18 cellular contexts compared by ENCODE assay signal in the genomic region with DNA sequence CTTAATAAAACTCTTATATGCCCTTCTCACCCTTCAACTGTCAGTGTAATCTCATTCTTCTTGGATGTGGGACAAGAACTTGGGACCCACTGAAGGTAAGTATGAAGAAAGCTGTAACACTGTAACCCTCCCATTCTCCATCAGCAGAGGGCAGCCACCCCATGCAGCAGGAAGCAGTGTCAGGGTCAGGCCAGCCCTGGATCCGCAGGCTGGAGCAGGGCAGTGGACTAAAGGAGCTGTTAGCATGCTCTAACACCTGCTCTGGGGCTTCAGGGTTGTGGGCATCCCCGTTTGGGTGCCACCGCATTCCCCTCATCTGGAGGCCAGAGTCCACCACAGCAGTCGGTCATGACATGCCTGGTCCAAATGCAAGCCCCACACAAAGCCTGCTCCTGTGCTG.
DNase-seq lines count a peak whose midpoint lies in the region; ATAC-seq, FAIRE-seq and TF ChIP-seq lines count a peak whose summit lies in the region.
"Had no signal": no experiment of that assay in that cellular context is flagged by ENCODE, and none has a peak within 500 bp of the region (broad histone marks: within the 10 kb centered on the region; RNA-seq: fewer than 3 reads in every experiment).

No MANE protein-coding gene starts in this region.

- H2AFZ ChIP-seq in HepG2 (ENCODE audit: low read length) = no peak overlapping the region

- no peak for TF ChIP-seq CTCF in NB4 (IDR thresholded peaks at IDR 0.05; ENCODE audit: low read depth, low read length)
- peak; percentile 13 for TF ChIP-seq CTCF in progenitor cell of endocrine pancreas (IDR thresholded peaks at IDR 0.05; ENCODE audit: unreplicated experiment)
- no peak for TF ChIP-seq CTCF in HepG2 (CRISPR knock-in tag; IDR thresholded peaks at IDR 0.05)

- H3K4me2 ChIP-seq in HepG2 (ENCODE audit: low read depth, low read length) = no peak overlapping the region

- peaks cover 15% of the 10 kb centered on the region for H3K9me3 Mint-ChIP-seq in activated CD4-positive, alpha-beta memory T cell treated with anti-CD3 and anti-CD28 coated beads for 36 hours
- H3K9me3 Mint-ChIP-seq in activated CD4-positive, alpha-beta memory T cell treated with anti-CD3 and anti-CD28 coated beads, Interleukin-2, amount 10 ng/mL, durations not matched to agents 7 days and 5 days = peaks cover 18% of the 10 kb centered on the region
- H3K9me3 Mint-ChIP-seq in progenitor cell of endocrine pancreas (ENCODE audit: low read depth) = no peaks in the 10 kb centered on the region

- no peak for ATAC-seq in HepG2

- H3K27me3 Mint-ChIP-seq in activated CD4-positive, alpha-beta memory T cell treated with anti-CD3 and anti-CD28 coated beads for 36 hours = no peaks in the 10 kb centered on the region
- H3K27me3 Mint-ChIP-seq in activated CD4-positive, alpha-beta memory T cell treated with anti-CD3 and anti-CD28 coated beads, Interleukin-2, amount 10 ng/mL, durations not matched to agents 7 days and 5 days = peaks cover 3% of the 10 kb centered on the region
- H3K27me3 Mint-ChIP-seq in progenitor cell of endocrine pancreas = peaks cover 17% of the 10 kb centered on the region

- H3K4me3 ChIP-seq in NB4 (ENCODE audit: low read depth, low read length) = no peak overlapping the region
- no peak overlapping the region for H3K4me3 ChIP-seq in HepG2 (replicated peaks in 1 of 3; ENCODE audit: insufficient read depth in 1 of 3, low read depth in 2 of 3, low read length in 3 of 3)
- H3K4me3 ChIP-seq: SJSA1 had no signal

- DNase-seq in activated CD4-positive, alpha-beta memory T cell treated with anti-CD3 and anti-CD28 coated beads for 36 hours = peak; percentile 7
- DNase-seq in activated CD4-positive, alpha-beta memory T cell treated with anti-CD3 and anti-CD28 coated beads, Interleukin-2, amount 10 ng/mL, durations not matched to agents 7 days and 5 days = no peak
- peak; percentile 23 for DNase-seq in NB4 (ENCODE audit: low read depth)
- DNase-seq in islet precursor cell = peak; percentile 78
- DNase-seq in progenitor cell of endocrine pancreas (ENCODE audit: low spot score, unreplicated experiment) = no peak
- DNase-seq in HepG2 (ENCODE audit: low spot score) = no peak
- no peak for DNase-seq in HT-29 (ENCODE audit: low spot score)
- no peak for DNase-seq in NCI-H2227 treated with DMSO at 0.1 percent for 48 hours (lab: John Stamatoyannopoulos, UW)
- DNase-seq: 8988T, GOT3, KBM-7, NCI-H1092, NCI-H146, NCI-H2081, NCI-H510A treated with DMSO at 0.1 percent for 48 hours had no signal

- H3K27ac ChIP-seq in HepG2 (ENCODE audit: extremely low read length, insufficient read depth, low read length) = no peak overlapping the region
- H3K27ac ChIP-seq: BLaER1 treated with 17β-estradiol and CSF1 and Interleukin-3, amounts not matched to agents 10 nM and 100 nM; HL-60; SJSA1 had no signal

- 0% methylated on average over 1 of the region's 4 CpGs for WGBS in HepG2 (ENCODE audit: low lambda C conversion rate)

- no peak overlapping the region for H3K9ac ChIP-seq in HepG2 (ENCODE audit: insufficient read depth, low read depth, low read length)
- H3K9ac ChIP-seq: BLaER1 treated with 17β-estradiol and CSF1 and Interleukin-3, amounts not matched to agents 10 nM and 100 nM had no signal

- no peaks in the 10 kb centered on the region for H4K20me1 ChIP-seq in HepG2 (ENCODE audit: insufficient read depth, low read length)
- H4K20me1 ChIP-seq: BLaER1 treated with 17β-estradiol and CSF1 and Interleukin-3, amounts not matched to agents 10 nM and 100 nM had no signal

- peaks cover 11% of the 10 kb centered on the region for H3K4me1 Mint-ChIP-seq in activated CD4-positive, alpha-beta memory T cell treated with anti-CD3 and anti-CD28 coated beads for 36 hours (ENCODE audit: low read depth)
- peaks cover 3% of the 10 kb centered on the region for H3K4me1 Mint-ChIP-seq in activated CD4-positive, alpha-beta memory T cell treated with anti-CD3 and anti-CD28 coated beads, Interleukin-2, amount 10 ng/mL, durations not matched to agents 7 days and 5 days
- H3K4me1 Mint-ChIP-seq in progenitor cell of endocrine pancreas (ENCODE audit: low read depth) = no peaks in the 10 kb centered on the region

- TF ChIP-seq EP300 in HepG2 (IDR thresholded peaks at IDR 0.05; ENCODE audit: low read depth in 2 of 2, low read length in 2 of 2) (no peak), HepG2 (CRISPR knock-in tag; IDR thresholded peaks at IDR 0.05; ENCODE audit: borderline replicate concordance) (no peak)

- H3K79me2 ChIP-seq in HepG2 (ENCODE audit: insufficient read depth, low read length) = no peaks in the 10 kb centered on the region

- intact Hi-C loops in activated CD4-positive, alpha-beta memory T cell treated with anti-CD3 and anti-CD28 coated beads for 36 hours (cut with micrococcal nuclease) = no loop called here
- intact Hi-C loops in HepG2 (cut with micrococcal nuclease; ENCODE audit: unreplicated experiment) = no loop called here

- no peaks in the 10 kb centered on the region for H3K36me3 Mint-ChIP-seq in activated CD4-positive, alpha-beta memory T cell treated with anti-CD3 and anti-CD28 coated beads for 36 hours
- H3K36me3 Mint-ChIP-seq in activated CD4-positive, alpha-beta memory T cell treated with anti-CD3 and anti-CD28 coated beads, Interleukin-2, amount 10 ng/mL, durations not matched to agents 7 days and 5 days (ENCODE audit: low read depth) = peaks cover 15% of the 10 kb centered on the region
- H3K36me3 Mint-ChIP-seq in progenitor cell of endocrine pancreas (ENCODE audit: insufficient read depth) = no peaks in the 10 kb centered on the region

- BruUV-seq in HepG2 (replicated peaks; lab: Mats Ljungman, UMichigan) = no TSS peak

- H3K4me1 ChIP-seq in HepG2 (ENCODE audit: insufficient read depth, low read length) = no peaks in the 10 kb centered on the region
- H3K4me1 ChIP-seq: SJSA1 had no signal

- CTCF ChIA-PET in activated CD4-positive, alpha-beta memory T cell treated with anti-CD3 and anti-CD28 coated beads for 36 hours (lab: Charles Lee) = no interaction called here
- CTCF ChIA-PET in activated CD4-positive, alpha-beta memory T cell treated with anti-CD3 and anti-CD28 coated beads, Interleukin-2, amount 10 ng/mL, durations not matched to agents 7 days and 5 days (lab: Charles Lee) = no interaction called here
- CTCF ChIA-PET in HepG2 (lab: Yijun Ruan, JAX; ENCODE audit: low intra/inter-chr PET ratio, low total read pairs) = no interaction called here

- no peaks in the 10 kb centered on the region for H3K36me3 ChIP-seq in HepG2 (replicated peaks in 1 of 2; ENCODE audit: control insufficient read depth in 1 of 2, insufficient read depth in 2 of 2, low read length in 2 of 2)
- H3K36me3 ChIP-seq: SJSA1 had no signal

- in situ Hi-C loops in HepG2 (cut with HindIII; ENCODE audit: extremely low pct_ligation_motif_present, low pct_unique_long_range_greater_than_20kb) = no loop called here

- no peak for TF ChIP-seq RAD21 in HepG2 (CRISPR knock-in tag; IDR thresholded peaks at IDR 0.05)

- no peak for TF ChIP-seq POLR2A in NB4 (IDR thresholded peaks at IDR 0.05; ENCODE audit: extremely low read depth, insufficient read length)
- no peak for TF ChIP-seq POLR2A in HepG2 (IDR thresholded peaks at IDR 0.05; ENCODE audit: insufficient read depth in 1 of 2, low read depth in 2 of 2, low read length in 2 of 2)

- no peak for FAIRE-seq in HepG2 (lab: Jason Lieb, UNC)

- H3K27me3 ChIP-seq in HepG2 (ENCODE audit: control insufficient read depth in 1 of 2, insufficient read depth in 2 of 2, low read length in 2 of 2) = peaks cover 0 to 4% of the 10 kb centered on the region in 2 experiments; a peak in 1 of 5 replicates
- H3K27me3 ChIP-seq: BLaER1 treated with 17β-estradiol and CSF1 and Interleukin-3, amounts not matched to agents 10 nM and 100 nM; SJSA1 had no signal

- POLR2A ChIA-PET in activated CD4-positive, alpha-beta memory T cell treated with anti-CD3 and anti-CD28 coated beads for 36 hours (lab: Charles Lee) = no interaction called here
- POLR2A ChIA-PET in activated CD4-positive, alpha-beta memory T cell treated with anti-CD3 and anti-CD28 coated beads, Interleukin-2, amount 10 ng/mL, durations not matched to agents 7 days and 5 days (lab: Charles Lee) = no interaction called here
- POLR2A ChIA-PET in HepG2 (lab: Yijun Ruan, JAX) = no interaction called here

- H3K27ac Mint-ChIP-seq in activated CD4-positive, alpha-beta memory T cell treated with anti-CD3 and anti-CD28 coated beads for 36 hours = no peak overlapping the region
- H3K27ac Mint-ChIP-seq in activated CD4-positive, alpha-beta memory T cell treated with anti-CD3 and anti-CD28 coated beads, Interleukin-2, amount 10 ng/mL, durations not matched to agents 7 days and 5 days = no peak overlapping the region
- H3K27ac Mint-ChIP-seq in progenitor cell of endocrine pancreas = no peak overlapping the region

- no peaks in the 10 kb centered on the region for H3K9me3 ChIP-seq in HepG2 (ENCODE audit: low read length)
- H3K9me3 ChIP-seq: SJSA1 had no signal

- no peak overlapping the region for H3K4me3 Mint-ChIP-seq in activated CD4-positive, alpha-beta memory T cell treated with anti-CD3 and anti-CD28 coated beads for 36 hours
- no peak overlapping the region for H3K4me3 Mint-ChIP-seq in activated CD4-positive, alpha-beta memory T cell treated with anti-CD3 and anti-CD28 coated beads, Interleukin-2, amount 10 ng/mL, durations not matched to agents 7 days and 5 days
- H3K4me3 Mint-ChIP-seq in progenitor cell of endocrine pancreas (ENCODE audit: low read depth) = no peak overlapping the region

TF ChIP-seq in HepG2, 621 proteins besides CTCF, POLR2A, EP300 and RAD21:
- TF ChIP-seq ZNF207 (IDR thresholded peaks at IDR 0.05; ENCODE audit: borderline replicate concordance) (no peak), GPN1 (CRISPR knock-in tag; IDR thresholded peaks at IDR 0.05; ENCODE audit: borderline replicate concordance) (no peak), ZNF160 (CRISPR knock-in tag; IDR thresholded peaks at IDR 0.05) (no peak), ZNF749 (CRISPR knock-in tag; IDR thresholded peaks at IDR 0.05; ENCODE audit: borderline replicate concordance) (no peak), BRCA1 (CRISPR knock-in tag; IDR thresholded peaks at IDR 0.05) (no peak), ETV6 (CRISPR knock-in tag; conservative IDR thresholded peaks at IDR 0.05) (no peak), ZNF776 (CRISPR knock-in tag; IDR thresholded peaks at IDR 0.05) (no peak), EED (CRISPR knock-in tag; IDR thresholded peaks at IDR 0.05) (no peak), ZFY (CRISPR knock-in tag; IDR thresholded peaks at IDR 0.05) (no peak), JDP2 (CRISPR knock-in tag; IDR thresholded peaks at IDR 0.05; ENCODE audit: borderline replicate concordance) (no peak), FOXJ3 (CRISPR knock-in tag; IDR thresholded peaks at IDR 0.05; ENCODE audit: borderline replicate concordance) (no peak)
- TF ChIP-seq, protein P1, sequence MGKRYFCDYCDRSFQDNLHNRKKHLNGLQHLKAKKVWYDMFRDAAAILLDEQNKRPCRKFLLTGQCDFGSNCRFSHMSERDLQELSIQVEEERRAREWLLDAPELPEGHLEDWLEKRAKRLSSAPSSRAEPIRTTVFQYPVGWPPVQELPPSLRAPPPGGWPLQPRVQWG (CRISPR knock-in tag; IDR thresholded peaks at IDR 0.05; ENCODE audit: borderline replicate concordance, low read depth) = no peak

Comparison
In these comparisons a context has a peak if more than half of its experiments do, and no peak if none do; other contexts are left out.
1. DNase-seq: peak in activated CD4-positive, alpha-beta memory T cell treated with anti-CD3 and anti-CD28 coated beads for 36 hours (single experiment), NB4 (single experiment) and islet precursor cell (single experiment); none in activated CD4-positive, alpha-beta memory T cell treated with anti-CD3 and anti-CD28 coated beads, Interleukin-2, amount 10 ng/mL, durations not matched to agents 7 days and 5 days (single experiment), progenitor cell of endocrine pancreas (single experiment), HepG2 (single experiment), HT-29 (single experiment) and NCI-H2227 treated with DMSO at 0.1 percent for 48 hours (single experiment).